1 cellular context compared by ENCODE assay signal in the genomic region with DNA sequence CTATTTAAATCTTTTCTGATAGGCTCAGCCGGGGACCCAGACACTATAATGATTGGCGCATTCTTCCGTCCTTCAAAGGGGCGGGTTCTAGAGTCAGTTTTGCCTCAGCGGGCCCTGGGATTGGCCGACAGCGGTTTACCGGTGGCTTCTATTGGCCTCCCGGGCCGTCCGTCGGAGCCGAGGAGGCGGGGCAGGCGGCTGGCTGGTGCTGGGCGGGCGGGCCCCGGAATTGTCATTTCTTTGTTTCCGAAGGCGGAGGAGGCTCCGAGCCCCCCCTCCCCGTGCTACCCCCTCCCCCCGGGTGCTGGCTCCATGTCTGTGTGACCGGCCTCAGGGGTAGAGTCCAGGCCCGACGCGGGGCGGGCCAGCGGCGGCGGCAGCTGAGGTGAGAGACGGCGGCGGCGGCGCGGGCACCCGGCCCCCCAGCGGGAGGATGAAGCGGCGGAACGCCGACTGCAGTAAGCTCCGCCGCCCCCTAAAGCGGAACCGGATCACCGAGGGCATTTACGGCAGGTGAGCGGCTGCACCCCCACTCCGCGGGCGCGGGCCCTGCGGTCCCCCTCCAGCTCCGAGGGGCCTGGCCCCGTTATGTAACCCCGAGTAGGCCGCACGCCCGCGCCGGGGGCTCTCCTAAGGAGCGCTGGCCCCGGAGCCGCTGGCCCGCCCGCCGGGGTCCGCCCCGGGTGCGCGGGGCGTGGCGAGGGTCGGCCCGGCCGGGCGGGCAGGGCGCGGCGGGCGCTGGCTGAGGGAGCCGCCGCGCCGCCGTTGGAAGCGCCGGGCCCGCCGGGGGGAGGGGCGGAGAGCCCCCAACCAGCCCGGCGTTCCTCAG.
TF ChIP-seq lines count a peak whose summit lies in the region.

A gene with protein sequence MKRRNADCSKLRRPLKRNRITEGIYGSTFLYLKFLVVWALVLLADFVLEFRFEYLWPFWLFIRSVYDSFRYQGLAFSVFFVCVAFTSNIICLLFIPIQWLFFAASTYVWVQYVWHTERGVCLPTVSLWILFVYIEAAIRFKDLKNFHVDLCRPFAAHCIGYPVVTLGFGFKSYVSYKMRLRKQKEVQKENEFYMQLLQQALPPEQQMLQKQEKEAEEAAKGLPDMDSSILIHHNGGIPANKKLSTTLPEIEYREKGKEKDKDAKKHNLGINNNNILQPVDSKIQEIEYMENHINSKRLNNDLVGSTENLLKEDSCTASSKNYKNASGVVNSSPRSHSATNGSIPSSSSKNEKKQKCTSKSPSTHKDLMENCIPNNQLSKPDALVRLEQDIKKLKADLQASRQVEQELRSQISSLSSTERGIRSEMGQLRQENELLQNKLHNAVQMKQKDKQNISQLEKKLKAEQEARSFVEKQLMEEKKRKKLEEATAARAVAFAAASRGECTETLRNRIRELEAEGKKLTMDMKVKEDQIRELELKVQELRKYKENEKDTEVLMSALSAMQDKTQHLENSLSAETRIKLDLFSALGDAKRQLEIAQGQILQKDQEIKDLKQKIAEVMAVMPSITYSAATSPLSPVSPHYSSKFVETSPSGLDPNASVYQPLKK (plus strand): TSS at position 232 of the 829 bp plus-strand sequence. CDS start 202 bp downstream, at position 434.

TF ChIP-seq in GM12878, 131 proteins besides CTCF, POLR2A, EP300 and RAD21 (continued from another document and continues in another):
- TF ChIP-seq, protein P1, sequence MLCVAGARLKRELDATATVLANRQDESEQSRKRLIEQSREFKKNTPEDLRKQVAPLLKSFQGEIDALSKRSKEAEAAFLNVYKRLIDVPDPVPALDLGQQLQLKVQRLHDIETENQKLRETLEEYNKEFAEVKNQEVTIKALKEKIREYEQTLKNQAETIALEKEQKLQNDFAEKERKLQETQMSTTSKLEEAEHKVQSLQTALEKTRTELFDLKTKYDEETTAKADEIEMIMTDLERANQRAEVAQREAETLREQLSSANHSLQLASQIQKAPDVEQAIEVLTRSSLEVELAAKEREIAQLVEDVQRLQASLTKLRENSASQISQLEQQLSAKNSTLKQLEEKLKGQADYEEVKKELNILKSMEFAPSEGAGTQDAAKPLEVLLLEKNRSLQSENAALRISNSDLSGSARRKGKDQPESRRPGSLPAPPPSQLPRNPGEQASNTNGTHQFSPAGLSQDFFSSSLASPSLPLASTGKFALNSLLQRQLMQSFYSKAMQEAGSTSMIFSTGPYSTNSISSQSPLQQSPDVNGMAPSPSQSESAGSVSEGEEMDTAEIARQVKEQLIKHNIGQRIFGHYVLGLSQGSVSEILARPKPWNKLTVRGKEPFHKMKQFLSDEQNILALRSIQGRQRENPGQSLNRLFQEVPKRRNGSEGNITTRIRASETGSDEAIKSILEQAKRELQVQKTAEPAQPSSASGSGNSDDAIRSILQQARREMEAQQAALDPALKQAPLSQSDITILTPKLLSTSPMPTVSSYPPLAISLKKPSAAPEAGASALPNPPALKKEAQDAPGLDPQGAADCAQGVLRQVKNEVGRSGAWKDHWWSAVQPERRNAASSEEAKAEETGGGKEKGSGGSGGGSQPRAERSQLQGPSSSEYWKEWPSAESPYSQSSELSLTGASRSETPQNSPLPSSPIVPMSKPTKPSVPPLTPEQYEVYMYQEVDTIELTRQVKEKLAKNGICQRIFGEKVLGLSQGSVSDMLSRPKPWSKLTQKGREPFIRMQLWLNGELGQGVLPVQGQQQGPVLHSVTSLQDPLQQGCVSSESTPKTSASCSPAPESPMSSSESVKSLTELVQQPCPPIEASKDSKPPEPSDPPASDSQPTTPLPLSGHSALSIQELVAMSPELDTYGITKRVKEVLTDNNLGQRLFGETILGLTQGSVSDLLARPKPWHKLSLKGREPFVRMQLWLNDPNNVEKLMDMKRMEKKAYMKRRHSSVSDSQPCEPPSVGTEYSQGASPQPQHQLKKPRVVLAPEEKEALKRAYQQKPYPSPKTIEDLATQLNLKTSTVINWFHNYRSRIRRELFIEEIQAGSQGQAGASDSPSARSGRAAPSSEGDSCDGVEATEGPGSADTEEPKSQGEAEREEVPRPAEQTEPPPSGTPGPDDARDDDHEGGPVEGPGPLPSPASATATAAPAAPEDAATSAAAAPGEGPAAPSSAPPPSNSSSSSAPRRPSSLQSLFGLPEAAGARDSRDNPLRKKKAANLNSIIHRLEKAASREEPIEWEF (IDR thresholded peaks at IDR 0.05; ENCODE audit: insufficient replicate concordance, low read depth, low read length) = no peak
- no peak for TF ChIP-seq SMAD5 (IDR thresholded peaks at IDR 0.05; ENCODE audit: low read depth)
- TF ChIP-seq RB1 (IDR thresholded peaks at IDR 0.05; ENCODE audit: borderline replicate concordance) = no peak
- TF ChIP-seq, protein P2, sequence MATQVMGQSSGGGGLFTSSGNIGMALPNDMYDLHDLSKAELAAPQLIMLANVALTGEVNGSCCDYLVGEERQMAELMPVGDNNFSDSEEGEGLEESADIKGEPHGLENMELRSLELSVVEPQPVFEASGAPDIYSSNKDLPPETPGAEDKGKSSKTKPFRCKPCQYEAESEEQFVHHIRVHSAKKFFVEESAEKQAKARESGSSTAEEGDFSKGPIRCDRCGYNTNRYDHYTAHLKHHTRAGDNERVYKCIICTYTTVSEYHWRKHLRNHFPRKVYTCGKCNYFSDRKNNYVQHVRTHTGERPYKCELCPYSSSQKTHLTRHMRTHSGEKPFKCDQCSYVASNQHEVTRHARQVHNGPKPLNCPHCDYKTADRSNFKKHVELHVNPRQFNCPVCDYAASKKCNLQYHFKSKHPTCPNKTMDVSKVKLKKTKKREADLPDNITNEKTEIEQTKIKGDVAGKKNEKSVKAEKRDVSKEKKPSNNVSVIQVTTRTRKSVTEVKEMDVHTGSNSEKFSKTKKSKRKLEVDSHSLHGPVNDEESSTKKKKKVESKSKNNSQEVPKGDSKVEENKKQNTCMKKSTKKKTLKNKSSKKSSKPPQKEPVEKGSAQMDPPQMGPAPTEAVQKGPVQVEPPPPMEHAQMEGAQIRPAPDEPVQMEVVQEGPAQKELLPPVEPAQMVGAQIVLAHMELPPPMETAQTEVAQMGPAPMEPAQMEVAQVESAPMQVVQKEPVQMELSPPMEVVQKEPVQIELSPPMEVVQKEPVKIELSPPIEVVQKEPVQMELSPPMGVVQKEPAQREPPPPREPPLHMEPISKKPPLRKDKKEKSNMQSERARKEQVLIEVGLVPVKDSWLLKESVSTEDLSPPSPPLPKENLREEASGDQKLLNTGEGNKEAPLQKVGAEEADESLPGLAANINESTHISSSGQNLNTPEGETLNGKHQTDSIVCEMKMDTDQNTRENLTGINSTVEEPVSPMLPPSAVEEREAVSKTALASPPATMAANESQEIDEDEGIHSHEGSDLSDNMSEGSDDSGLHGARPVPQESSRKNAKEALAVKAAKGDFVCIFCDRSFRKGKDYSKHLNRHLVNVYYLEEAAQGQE (IDR thresholded peaks at IDR 0.05; ENCODE audit: low read depth, low read length) = no peak
- TF ChIP-seq, protein P3, sequence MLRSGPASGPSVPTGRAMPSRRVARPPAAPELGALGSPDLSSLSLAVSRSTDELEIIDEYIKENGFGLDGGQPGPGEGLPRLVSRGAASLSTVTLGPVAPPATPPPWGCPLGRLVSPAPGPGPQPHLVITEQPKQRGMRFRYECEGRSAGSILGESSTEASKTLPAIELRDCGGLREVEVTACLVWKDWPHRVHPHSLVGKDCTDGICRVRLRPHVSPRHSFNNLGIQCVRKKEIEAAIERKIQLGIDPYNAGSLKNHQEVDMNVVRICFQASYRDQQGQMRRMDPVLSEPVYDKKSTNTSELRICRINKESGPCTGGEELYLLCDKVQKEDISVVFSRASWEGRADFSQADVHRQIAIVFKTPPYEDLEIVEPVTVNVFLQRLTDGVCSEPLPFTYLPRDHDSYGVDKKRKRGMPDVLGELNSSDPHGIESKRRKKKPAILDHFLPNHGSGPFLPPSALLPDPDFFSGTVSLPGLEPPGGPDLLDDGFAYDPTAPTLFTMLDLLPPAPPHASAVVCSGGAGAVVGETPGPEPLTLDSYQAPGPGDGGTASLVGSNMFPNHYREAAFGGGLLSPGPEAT (IDR thresholded peaks at IDR 0.05; ENCODE audit: low read depth) = no peak
- no peak for TF ChIP-seq RCOR1 (conservative IDR thresholded peaks at IDR 0.05; ENCODE audit: low read depth, low read length)
- TF ChIP-seq ATF7 (IDR thresholded peaks at IDR 0.05; ENCODE audit: low read depth) = no peak; the same call in none of the 2 replicates
- TF ChIP-seq SREBF1 (IDR thresholded peaks at IDR 0.05; ENCODE audit: low read length) = no peak
- TF ChIP-seq, protein P4, sequence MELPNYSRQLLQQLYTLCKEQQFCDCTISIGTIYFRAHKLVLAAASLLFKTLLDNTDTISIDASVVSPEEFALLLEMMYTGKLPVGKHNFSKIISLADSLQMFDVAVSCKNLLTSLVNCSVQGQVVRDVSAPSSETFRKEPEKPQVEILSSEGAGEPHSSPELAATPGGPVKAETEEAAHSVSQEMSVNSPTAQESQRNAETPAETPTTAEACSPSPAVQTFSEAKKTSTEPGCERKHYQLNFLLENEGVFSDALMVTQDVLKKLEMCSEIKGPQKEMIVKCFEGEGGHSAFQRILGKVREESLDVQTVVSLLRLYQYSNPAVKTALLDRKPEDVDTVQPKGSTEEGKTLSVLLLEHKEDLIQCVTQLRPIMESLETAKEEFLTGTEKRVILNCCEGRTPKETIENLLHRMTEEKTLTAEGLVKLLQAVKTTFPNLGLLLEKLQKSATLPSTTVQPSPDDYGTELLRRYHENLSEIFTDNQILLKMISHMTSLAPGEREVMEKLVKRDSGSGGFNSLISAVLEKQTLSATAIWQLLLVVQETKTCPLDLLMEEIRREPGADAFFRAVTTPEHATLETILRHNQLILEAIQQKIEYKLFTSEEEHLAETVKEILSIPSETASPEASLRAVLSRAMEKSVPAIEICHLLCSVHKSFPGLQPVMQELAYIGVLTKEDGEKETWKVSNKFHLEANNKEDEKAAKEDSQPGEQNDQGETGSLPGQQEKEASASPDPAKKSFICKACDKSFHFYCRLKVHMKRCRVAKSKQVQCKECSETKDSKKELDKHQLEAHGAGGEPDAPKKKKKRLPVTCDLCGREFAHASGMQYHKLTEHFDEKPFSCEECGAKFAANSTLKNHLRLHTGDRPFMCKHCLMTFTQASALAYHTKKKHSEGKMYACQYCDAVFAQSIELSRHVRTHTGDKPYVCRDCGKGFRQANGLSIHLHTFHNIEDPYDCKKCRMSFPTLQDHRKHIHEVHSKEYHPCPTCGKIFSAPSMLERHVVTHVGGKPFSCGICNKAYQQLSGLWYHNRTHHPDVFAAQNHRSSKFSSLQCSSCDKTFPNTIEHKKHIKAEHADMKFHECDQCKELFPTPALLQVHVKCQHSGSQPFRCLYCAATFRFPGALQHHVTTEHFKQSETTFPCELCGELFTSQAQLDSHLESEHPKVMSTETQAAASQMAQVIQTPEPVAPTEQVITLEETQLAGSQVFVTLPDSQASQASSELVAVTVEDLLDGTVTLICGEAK (IDR thresholded peaks at IDR 0.05; ENCODE audit: borderline replicate concordance) = peak; percentile 41; the same call in 1 of the 2 replicates
- no peak for TF ChIP-seq SMAD1 (IDR thresholded peaks at IDR 0.05; ENCODE audit: low read depth, partially characterized antibody)
- peak; percentile 44 for TF ChIP-seq IKZF1 (conservative IDR thresholded peaks at IDR 0.05)
- TF ChIP-seq TCF12 (IDR thresholded peaks at IDR 0.05; ENCODE audit: low read depth, low read length) = no peak
- TF ChIP-seq RUNX3 (IDR thresholded peaks at IDR 0.05; ENCODE audit: low read length) = no peak; the same call in 1 of the 2 replicates
- TF ChIP-seq STAT1 (conservative IDR thresholded peaks at IDR 0.05) = no peak
- no peak for TF ChIP-seq KAT2A (conservative IDR thresholded peaks at IDR 0.05; ENCODE audit: control insufficient read depth, low read depth, low read length)
- 0 out of 2 replicates have a peak, but pooled peaks have one; percentile 41 for TF ChIP-seq GATAD2B (conservative IDR thresholded peaks at IDR 0.05; ENCODE audit: low read depth)
- no peak for TF ChIP-seq MTA3 (IDR thresholded peaks at IDR 0.05; ENCODE audit: borderline replicate concordance, low read length)
- TF ChIP-seq, protein P5, sequence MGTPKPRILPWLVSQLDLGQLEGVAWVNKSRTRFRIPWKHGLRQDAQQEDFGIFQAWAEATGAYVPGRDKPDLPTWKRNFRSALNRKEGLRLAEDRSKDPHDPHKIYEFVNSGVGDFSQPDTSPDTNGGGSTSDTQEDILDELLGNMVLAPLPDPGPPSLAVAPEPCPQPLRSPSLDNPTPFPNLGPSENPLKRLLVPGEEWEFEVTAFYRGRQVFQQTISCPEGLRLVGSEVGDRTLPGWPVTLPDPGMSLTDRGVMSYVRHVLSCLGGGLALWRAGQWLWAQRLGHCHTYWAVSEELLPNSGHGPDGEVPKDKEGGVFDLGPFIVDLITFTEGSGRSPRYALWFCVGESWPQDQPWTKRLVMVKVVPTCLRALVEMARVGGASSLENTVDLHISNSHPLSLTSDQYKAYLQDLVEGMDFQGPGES (IDR thresholded peaks at IDR 0.05) = peak; percentile 91
- TF ChIP-seq IRF4 (IDR thresholded peaks at IDR 0.05; ENCODE audit: low read depth, low read length) = no peak
- no peak for TF ChIP-seq EZH2 (IDR thresholded peaks at IDR 0.05; ENCODE audit: borderline replicate concordance, control insufficient read depth, low read depth, low read length)
- TF ChIP-seq, protein P6, sequence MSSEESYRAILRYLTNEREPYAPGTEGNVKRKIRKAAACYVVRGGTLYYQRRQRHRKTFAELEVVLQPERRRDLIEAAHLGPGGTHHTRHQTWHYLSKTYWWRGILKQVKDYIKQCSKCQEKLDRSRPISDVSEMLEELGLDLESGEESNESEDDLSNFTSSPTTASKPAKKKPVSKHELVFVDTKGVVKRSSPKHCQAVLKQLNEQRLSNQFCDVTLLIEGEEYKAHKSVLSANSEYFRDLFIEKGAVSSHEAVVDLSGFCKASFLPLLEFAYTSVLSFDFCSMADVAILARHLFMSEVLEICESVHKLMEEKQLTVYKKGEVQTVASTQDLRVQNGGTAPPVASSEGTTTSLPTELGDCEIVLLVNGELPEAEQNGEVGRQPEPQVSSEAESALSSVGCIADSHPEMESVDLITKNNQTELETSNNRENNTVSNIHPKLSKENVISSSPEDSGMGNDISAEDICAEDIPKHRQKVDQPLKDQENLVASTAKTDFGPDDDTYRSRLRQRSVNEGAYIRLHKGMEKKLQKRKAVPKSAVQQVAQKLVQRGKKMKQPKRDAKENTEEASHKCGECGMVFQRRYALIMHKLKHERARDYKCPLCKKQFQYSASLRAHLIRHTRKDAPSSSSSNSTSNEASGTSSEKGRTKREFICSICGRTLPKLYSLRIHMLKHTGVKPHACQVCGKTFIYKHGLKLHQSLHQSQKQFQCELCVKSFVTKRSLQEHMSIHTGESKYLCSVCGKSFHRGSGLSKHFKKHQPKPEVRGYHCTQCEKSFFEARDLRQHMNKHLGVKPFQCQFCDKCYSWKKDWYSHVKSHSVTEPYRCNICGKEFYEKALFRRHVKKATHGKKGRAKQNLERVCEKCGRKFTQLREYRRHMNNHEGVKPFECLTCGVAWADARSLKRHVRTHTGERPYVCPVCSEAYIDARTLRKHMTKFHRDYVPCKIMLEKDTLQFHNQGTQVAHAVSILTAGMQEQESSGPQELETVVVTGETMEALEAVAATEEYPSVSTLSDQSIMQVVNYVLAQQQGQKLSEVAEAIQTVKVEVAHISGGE (CRISPR knock-in tag; IDR thresholded peaks at IDR 0.05) = no peak
- TF ChIP-seq ZSCAN29 (IDR thresholded peaks at IDR 0.05) = no peak
